ENCODE assay signal across 9 cellular contexts in genomic region chr1:35452086-35452485, GRCh38.
DNase-seq lines count a peak whose midpoint lies in the region; ATAC-seq and TF ChIP-seq lines count a peak whose summit lies in the region.
"Had no signal": no experiment of that assay in that cellular context is flagged by ENCODE, and none has a peak within 500 bp of the region (broad histone marks: within the 10 kb centered on the region; RNA-seq: fewer than 3 reads in every experiment).

No MANE protein-coding gene starts in this region.

- CTCF ChIA-PET in Caco-2 (lab: Charles Lee): interaction anchor here (0.5 to 2.0 kb wide), 3 partner anchors 83 to 136 kb away, joined by 3 to 24 read pairs (median 4); no protein-coding TSS in a partner anchor

- H3K36me3 ChIP-seq in breast epithelium (no peaks in the 10 kb centered on the region), left lung (peaks cover 0 to 17% of the 10 kb centered on the region in 2 donors), Caco-2 (ENCODE audit: control insufficient read depth, insufficient read depth, low read length) (no peaks in the 10 kb centered on the region; the same call in 1 of the 2 replicates)

- H3K4me1 ChIP-seq in breast epithelium: peaks cover 12 to 20% of the 10 kb centered on the region in 2 donors
- peaks cover 41 to 85% of the 10 kb centered on the region in 2 donors for H3K4me1 ChIP-seq in left lung
- H3K4me1 ChIP-seq in Caco-2: no peaks in the 10 kb centered on the region

- H3K9me3 Mint-ChIP-seq in natural killer cell treated with Interleukin-12 subunit alpha and Interleukin-12 subunit beta and Interleukin-15 and Interleukin-18, amount 100 ng/mL, for 72 hours: no peaks in the 10 kb centered on the region
- H3K9me3 Mint-ChIP-seq in natural killer cell (no peaks in the 10 kb centered on the region), Caco-2 (ENCODE audit: unreplicated experiment) (no peaks in the 10 kb centered on the region)

- DNase-seq in natural killer cell treated with Interleukin-12 subunit alpha and Interleukin-12 subunit beta and Interleukin-15 and Interleukin-18, amount 100 ng/mL, for 72 hours (ENCODE audit: low spot score): no peak
- DNase-seq in natural killer cell (no peak), breast epithelium (ENCODE audit: low spot score in 2 of 2) (peak; percentile 52 to 56), left lung (peak in 1 of 2 donors; percentile 60), Caco-2 (no peak), NCI-H510A treated with DMSO at 0.1 percent for 48 hours (lab: John Stamatoyannopoulos, UW) (no peak), HPDE6-E6E7 (ENCODE audit: extremely low spot score) (no peak)
- DNase-seq in activated CD4-positive, alpha-beta T cell treated with anti-CD3 and anti-CD28 coated beads, Interleukin-2, amount 50 U/mL, for 48 hours: no peak

- POLR2A ChIA-PET in Caco-2 (lab: Charles Lee): no interaction called here

- H3K27me3 Mint-ChIP-seq in natural killer cell treated with Interleukin-12 subunit alpha and Interleukin-12 subunit beta and Interleukin-15 and Interleukin-18, amount 100 ng/mL, for 72 hours: no peaks in the 10 kb centered on the region
- H3K27me3 Mint-ChIP-seq in natural killer cell (ENCODE audit: low read depth in 2 of 2): no peaks in the 10 kb centered on the region
- H3K27me3 Mint-ChIP-seq in Caco-2 (ENCODE audit: insufficient read depth, unreplicated experiment): no peaks in the 10 kb centered on the region

- H3K9me3 ChIP-seq in breast epithelium (no peaks in the 10 kb centered on the region), left lung (no peaks in the 10 kb centered on the region), Caco-2 (no peaks in the 10 kb centered on the region)
- H3K9me3 ChIP-seq: gastrocnemius medialis had no signal

- H3K27ac Mint-ChIP-seq in natural killer cell treated with Interleukin-12 subunit alpha and Interleukin-12 subunit beta and Interleukin-15 and Interleukin-18, amount 100 ng/mL, for 72 hours: peak overlapping the region; percentile 12 to 88
- no peak overlapping the region for H3K27ac Mint-ChIP-seq in natural killer cell
- H3K27ac Mint-ChIP-seq in Caco-2 (ENCODE audit: unreplicated experiment): no peak overlapping the region

- TF ChIP-seq POLR2A in breast epithelium (IDR thresholded peaks at IDR 0.05): no peak

- H3K36me3 Mint-ChIP-seq in natural killer cell treated with Interleukin-12 subunit alpha and Interleukin-12 subunit beta and Interleukin-15 and Interleukin-18, amount 100 ng/mL, for 72 hours: peaks cover 5% of the 10 kb centered on the region
- H3K36me3 Mint-ChIP-seq in natural killer cell: peaks cover 18% of the 10 kb centered on the region
- peaks cover 14% of the 10 kb centered on the region for H3K36me3 Mint-ChIP-seq in Caco-2 (ENCODE audit: insufficient read depth, unreplicated experiment)

- H3K27me3 ChIP-seq in breast epithelium (no peaks in the 10 kb centered on the region), left lung (no peaks in the 10 kb centered on the region), Caco-2 (replicated peaks; ENCODE audit: control insufficient read depth, insufficient read depth, low read length) (no peaks in the 10 kb centered on the region)
- H3K27me3 ChIP-seq: gastrocnemius medialis had no signal

- H3K27ac ChIP-seq in breast epithelium (peak overlapping the region; percentile 70 to 73), left lung (peak overlapping the region; percentile 50 to 85)

- peak overlapping the region; percentile 32 for H3K4me3 Mint-ChIP-seq in natural killer cell treated with Interleukin-12 subunit alpha and Interleukin-12 subunit beta and Interleukin-15 and Interleukin-18, amount 100 ng/mL, for 72 hours
- H3K4me3 Mint-ChIP-seq in natural killer cell: no peak overlapping the region
- H3K4me3 Mint-ChIP-seq in Caco-2 (ENCODE audit: unreplicated experiment): no peak overlapping the region

- ATAC-seq in natural killer cell treated with Interleukin-12 subunit alpha and Interleukin-12 subunit beta and Interleukin-15 and Interleukin-18, amount 100 ng/mL, for 72 hours: no peak
- ATAC-seq in natural killer cell (no peak), left lung (peak; percentile 39)

- no TSS peak for BruUV-seq in Caco-2 (replicated peaks; lab: Mats Ljungman, UMichigan)

- H3K4me3 ChIP-seq in breast epithelium: no peak overlapping the region
- no peak overlapping the region for H3K4me3 ChIP-seq in left lung
- H3K4me3 ChIP-seq in Caco-2 (ENCODE audit: low read depth, low read length): no peak overlapping the region
- H3K4me3 ChIP-seq: gastrocnemius medialis had no signal

- TF ChIP-seq CTCF in natural killer cell (IDR thresholded peaks at IDR 0.05) (no peak), breast epithelium (IDR thresholded peaks at IDR 0.05) (no peak), left lung (IDR thresholded peaks at IDR 0.05) (no peak), Caco-2 (IDR thresholded peaks at IDR 0.05; ENCODE audit: insufficient read depth in 1 of 2, low read depth in 1 of 2, low read length in 1 of 2, severe bottlenecking in 1 of 2, unreplicated experiment in 1 of 2) (no peak)

- peaks cover 12 to 22% of the 10 kb centered on the region in 2 donors for H3K4me1 Mint-ChIP-seq in natural killer cell treated with Interleukin-12 subunit alpha and Interleukin-12 subunit beta and Interleukin-15 and Interleukin-18, amount 100 ng/mL, for 72 hours (ENCODE audit: low read depth in 2 of 2)
- H3K4me1 Mint-ChIP-seq in natural killer cell (peaks cover 6% of the 10 kb centered on the region in 2 donors), Caco-2 (ENCODE audit: low read depth, unreplicated experiment) (no peaks in the 10 kb centered on the region)

- intact Hi-C loops in natural killer cell (cut with micrococcal nuclease): no loop called here
- intact Hi-C loops in breast epithelium (cut with DNase I; ENCODE audit: low total_unique reads): no loop called here
- intact Hi-C loops in left lung (cut with DNase I): loop anchor here in 1 of 2 donors (5.0 kb wide), 1 partner anchor 110 kb away; no protein-coding TSS in a partner anchor
- intact Hi-C loops in Caco-2 (cut with micrococcal nuclease; ENCODE audit: unreplicated experiment): no loop called here

Comparison
In these comparisons a context has a peak if more than half of its experiments do, and no peak if none do; other contexts are left out.
1. H3K27ac Mint-ChIP-seq: peak in natural killer cell treated with Interleukin-12 subunit alpha and Interleukin-12 subunit beta and Interleukin-15 and Interleukin-18, amount 100 ng/mL, for 72 hours (2 of 2); none in natural killer cell (0 of 2) and Caco-2 (single experiment).
2. DNase-seq: peak in breast epithelium (2 of 2); none in natural killer cell treated with Interleukin-12 subunit alpha and Interleukin-12 subunit beta and Interleukin-15 and Interleukin-18, amount 100 ng/mL, for 72 hours (single experiment), natural killer cell (single experiment), Caco-2 (0 of 2), activated CD4-positive, alpha-beta T cell treated with anti-CD3 and anti-CD28 coated beads, Interleukin-2, amount 50 U/mL, for 48 hours (0 of 2), NCI-H510A treated with DMSO at 0.1 percent for 48 hours (single experiment) and HPDE6-E6E7 (single experiment).